ENCODE assay signal across 26 cellular contexts in the genomic region with DNA sequence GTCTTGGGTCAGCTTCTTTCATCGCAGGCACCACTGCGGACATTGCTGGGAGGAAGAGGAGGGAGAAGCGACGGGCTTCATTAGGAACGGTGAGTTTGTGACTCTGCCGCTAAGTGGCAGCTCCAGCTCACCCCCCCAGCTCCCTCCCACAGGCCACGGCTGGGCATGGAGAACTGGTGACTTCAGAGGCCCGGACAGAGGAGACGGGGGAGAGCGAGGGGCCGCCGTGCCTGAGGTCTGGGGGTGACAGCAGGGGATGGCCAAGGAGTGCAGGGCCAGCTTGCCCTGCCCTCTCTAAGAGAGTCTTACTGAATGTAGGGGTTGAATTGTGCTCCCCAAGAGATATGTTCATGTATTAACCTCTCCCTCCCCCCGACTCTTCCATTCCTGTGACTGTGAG. TPM values are rescaled to one million over a fixed set of nuclear protein-coding genes. Genes with fewer than 3 reads are reported as not detected.
"Had no signal": no experiment of that assay in that cellular context is flagged by ENCODE, and none has a peak within 500 bp of the region (broad histone marks: within the 10 kb centered on the region; RNA-seq: fewer than 3 reads in every experiment).

No MANE protein-coding gene starts in this region.

- H3K4me3 ChIP-seq: left lung, lower lobe of right lung, pancreas, prostate gland, spleen, tibial nerve, vagina had no signal

- H3K27me3 ChIP-seq: left lung, pancreas, tibial nerve, vagina had no signal

- H3K27ac ChIP-seq: left lung, lower lobe of right lung, prostate gland, vagina had no signal

- H3K36me3 Mint-ChIP-seq: naive thymus-derived CD8-positive, alpha-beta T cell; stimulated activated memory B cell treated with anti-CD40 and anti-IgM and Interleukin-4, amounts not matched to agents 10 μg/mL and 1 μg/mL and 100 μg/mL, for 72 hours; type B pancreatic cell had no signal

- H3K4me3 Mint-ChIP-seq: nephron; neural crest cell; stimulated activated memory B cell treated with anti-CD40 and anti-IgM and Interleukin-4, amounts not matched to agents 10 μg/mL and 1 μg/mL and 100 μg/mL, for 72 hours; stimulated activated naive CD8-positive, alpha-beta T cell treated with anti-CD3 and anti-CD28 coated beads, Interleukin-15, amount 100 ng/mL, for 72 hours; type B pancreatic cell had no signal

- H3K36me3 ChIP-seq: left lung, lower lobe of right lung, pancreas, prostate gland, spleen, tibial nerve, vagina had no signal

- ATAC-seq: left colon; left lung; lower lobe of right lung; naive thymus-derived CD8-positive, alpha-beta T cell; pancreas; right cardiac atrium; sciatic nerve; stimulated activated memory B cell treated with anti-CD40 and anti-IgM and Interleukin-4, amounts not matched to agents 10 μg/mL and 1 μg/mL and 100 μg/mL, for 72 hours; stimulated activated naive CD8-positive, alpha-beta T cell treated with anti-CD3 and anti-CD28 coated beads, Interleukin-15, amount 100 ng/mL, for 72 hours had no signal

- H3K9me3 ChIP-seq: left lung, lower lobe of right lung, pancreas, prostate gland, spleen, tibial nerve, vagina had no signal

- H3K27ac Mint-ChIP-seq: nephron; stimulated activated memory B cell treated with anti-CD40 and anti-IgM and Interleukin-4, amounts not matched to agents 10 μg/mL and 1 μg/mL and 100 μg/mL, for 72 hours; stimulated activated naive CD8-positive, alpha-beta T cell treated with anti-CD3 and anti-CD28 coated beads, Interleukin-15, amount 100 ng/mL, for 72 hours; type B pancreatic cell had no signal

- H3K27me3 Mint-ChIP-seq: stimulated activated naive CD8-positive, alpha-beta T cell treated with anti-CD3 and anti-CD28 coated beads, Interleukin-15, amount 100 ng/mL, for 72 hours; type B pancreatic cell had no signal

- H3K9me3 Mint-ChIP-seq: naive thymus-derived CD8-positive, alpha-beta T cell; nephron; neural crest cell; stimulated activated memory B cell treated with anti-CD40 and anti-IgM and Interleukin-4, amounts not matched to agents 10 μg/mL and 1 μg/mL and 100 μg/mL, for 72 hours; stimulated activated naive CD8-positive, alpha-beta T cell treated with anti-CD3 and anti-CD28 coated beads, Interleukin-15, amount 100 ng/mL, for 72 hours; type B pancreatic cell had no signal

- DNase-seq: hippocampal formation; left colon; lower lobe of right lung; mammary epithelial cell; mesenchymal stem cell; naive thymus-derived CD8-positive, alpha-beta T cell; pancreas; retina; right cardiac atrium; small intestine; spleen; stimulated activated CD4-positive, alpha-beta T cell treated with anti-CD3 and anti-CD28 coated beads, Interleukin-4, amount 100 ng/mL, for 4 hours; stimulated activated CD8-positive, alpha-beta memory T cell treated with anti-CD3 and anti-CD28 coated beads, Interleukin-4, amount 100 ng/mL, for 48 hours; stimulated activated naive CD4-positive, alpha-beta T cell treated with Interleukin-2 at 50 U/mL for 16 hours; stimulated activated naive CD8-positive, alpha-beta T cell treated with anti-CD3 and anti-CD28 coated beads, Interleukin-15, amount 100 ng/mL, for 72 hours; substantia nigra had no signal

RNA-seq across cellular contexts. Expression of gene NFAM1, which starts 13.9 kb away (rescaled TPM):
- polyA plus RNA-seq: keratinocyte; mammary epithelial cell; naive thymus-derived CD8-positive, alpha-beta T cell had no signal
